Comparison of ENCODE assay signal across 8 cellular contexts in the genomic region with DNA sequence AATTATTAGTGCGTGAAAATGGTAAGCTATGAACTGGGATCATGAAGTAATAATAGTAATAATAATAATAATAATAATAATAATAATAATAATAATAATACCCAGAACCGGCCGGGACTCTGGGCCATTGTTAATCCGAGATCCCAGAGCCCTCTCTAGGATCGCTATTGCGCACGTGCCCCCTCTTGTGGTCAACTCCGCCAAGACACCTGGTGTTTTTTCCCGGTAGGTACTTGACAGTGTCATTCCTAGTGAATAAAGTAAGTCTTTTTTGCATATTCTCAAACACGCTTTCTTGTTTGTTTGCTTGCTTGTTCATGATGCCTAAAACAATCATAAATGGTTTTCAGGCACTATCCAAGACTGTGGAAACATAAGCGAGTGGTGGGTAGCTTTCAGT.
DNase-seq lines count a peak whose midpoint lies in the region; ATAC-seq, FAIRE-seq and TF ChIP-seq lines count a peak whose summit lies in the region.
"Not testable (repeated sequence)": the region's sequence is repeated elsewhere in the genome, so short reads cannot be mapped to it uniquely, and the experiment has no call there.

No MANE protein-coding gene starts in this region.

- TF ChIP-seq CTCF in A549 (IDR thresholded peaks at IDR 0.05); bronchial epithelial cell (IDR thresholded peaks at IDR 0.05; ENCODE audit: insufficient read depth, low read length, severe bottlenecking): not testable (repeated sequence)
- TF ChIP-seq CTCF in GM12874 (IDR thresholded peaks at IDR 0.05; ENCODE audit: insufficient read depth, low read depth, low read length) (peak; percentile 60), kidney (IDR thresholded peaks at IDR 0.05; ENCODE audit: borderline replicate concordance, extremely low read depth, insufficient read depth) (peak; percentile 9)

- TF ChIP-seq POLR2A in A549 (IDR thresholded peaks at IDR 0.05; ENCODE audit: low read length) = not testable (repeated sequence)

- not testable (repeated sequence) for H3K4me1 ChIP-seq in A549; kidney (ENCODE audit: control insufficient read depth in 1 of 2, insufficient read depth in 1 of 2, low read depth in 1 of 2, low read length in 2 of 2); small intestine (ENCODE audit: control insufficient read depth in 2 of 2, insufficient read depth in 1 of 2, low read depth in 1 of 2, low read length in 1 of 2)

- H3K27me3 ChIP-seq in bronchial epithelial cell (ENCODE audit: control insufficient read depth, insufficient read depth, low read length); small intestine (ENCODE audit: control insufficient read depth in 2 of 2, insufficient read depth in 2 of 2, low read length in 2 of 2): not testable (repeated sequence)

- CTCF ChIA-PET in A549 (lab: Yijun Ruan, JAX) = not testable (repeated sequence)

- TF ChIP-seq EP300 in A549 (IDR thresholded peaks at IDR 0.05) = not testable (repeated sequence)

- H3K27ac Mint-ChIP-seq in activated CD4-positive, alpha-beta T cell treated with anti-CD3 and anti-CD28 coated beads, Interleukin-2, amount 10 ng/mL, durations not matched to agents 24 days and 14 days = not testable (repeated sequence)

- H3K9me3 ChIP-seq in A549; kidney (ENCODE audit: control insufficient read depth in 1 of 2, low read length in 2 of 2); small intestine (ENCODE audit: control insufficient read depth, low read depth): not testable (repeated sequence)

- H3K9me3 Mint-ChIP-seq in activated CD4-positive, alpha-beta T cell treated with anti-CD3 and anti-CD28 coated beads, Interleukin-2, amount 10 ng/mL, durations not matched to agents 24 days and 14 days = not testable (repeated sequence)

- H3K27ac ChIP-seq in A549; kidney (ENCODE audit: low read depth in 2 of 2, low read length in 2 of 2); small intestine (ENCODE audit: low read depth in 1 of 2, low read length in 1 of 2): not testable (repeated sequence)

- FAIRE-seq in A549 (lab: Jason Lieb, UNC); kidney (lab: Jason Lieb, UNC); small intestine (lab: Jason Lieb, UNC): not testable (repeated sequence)
- peak; percentile 68 for FAIRE-seq in bronchial epithelial cell (lab: Jason Lieb, UNC)

- POLR2A ChIA-PET in A549 (lab: Yijun Ruan, JAX) = not testable (repeated sequence)

- H3K4me3 ChIP-seq in A549; bronchial epithelial cell (ENCODE audit: low read depth, low read length); kidney (ENCODE audit: low read length in 2 of 2); small intestine (ENCODE audit: low read depth in 1 of 2, low read length in 2 of 2): not testable (repeated sequence)

- H3K4me2 ChIP-seq in A549 = not testable (repeated sequence)

- H3K4me1 Mint-ChIP-seq in activated CD4-positive, alpha-beta T cell treated with anti-CD3 and anti-CD28 coated beads, Interleukin-2, amount 10 ng/mL, durations not matched to agents 24 days and 14 days = not testable (repeated sequence)

- peak in 1 of 2 experiments; percentile 68; a peak in 3 of 6 replicates for ATAC-seq in A549
- ATAC-seq in HG03175 (IDR thresholded peaks at IDR 0.05; ENCODE audit: unreplicated experiment) = peak; percentile 58

- H3K36me3 Mint-ChIP-seq in activated CD4-positive, alpha-beta T cell treated with anti-CD3 and anti-CD28 coated beads, Interleukin-2, amount 10 ng/mL, durations not matched to agents 24 days and 14 days (ENCODE audit: low read depth) = not testable (repeated sequence)

- H3K36me3 ChIP-seq in bronchial epithelial cell (ENCODE audit: control insufficient read depth, insufficient read depth, low read length); kidney (ENCODE audit: control insufficient read depth in 1 of 2, insufficient read depth in 2 of 2, low read length in 2 of 2); small intestine (ENCODE audit: control insufficient read depth in 2 of 2, insufficient read depth in 2 of 2, low read length in 2 of 2): not testable (repeated sequence)

- peak; percentile 0 to 19 for DNase-seq in A549 (ENCODE audit: low read depth in 1 of 2, low spot score in 1 of 2)
- DNase-seq in NCI-H526 (lab: John Stamatoyannopoulos, UW) = peak; percentile 23 to 70
- DNase-seq in activated CD4-positive, alpha-beta T cell treated with anti-CD3 and anti-CD28 coated beads, Interleukin-2, amount 10 ng/mL, durations not matched to agents 24 days and 14 days = peak; percentile 77
- not testable (repeated sequence) for DNase-seq in bronchial epithelial cell (ENCODE audit: low read depth)
- peak; percentile 64 for DNase-seq in kidney
- peak; percentile 42 for DNase-seq in small intestine

- WGBS in A549 (ENCODE audit: missing lambda C conversion rate) = 22% methylated on average over 11 of the region's 11 CpGs
- whole genome bisulfite sequencing in small intestine, 3 donors = 18 to 27% (median 21%) methylated on average over 11 of the region's 11 CpGs

- H3K9ac ChIP-seq in kidney (ENCODE audit: low read length in 2 of 2) = not testable (repeated sequence)

- not testable (repeated sequence) for TF ChIP-seq RAD21 in A549 (conservative IDR thresholded peaks at IDR 0.05 in 1 of 2, IDR thresholded peaks at IDR 0.05 in 1 of 2)

- not testable (repeated sequence) for H3K4me3 Mint-ChIP-seq in activated CD4-positive, alpha-beta T cell treated with anti-CD3 and anti-CD28 coated beads, Interleukin-2, amount 10 ng/mL, durations not matched to agents 24 days and 14 days

- intact Hi-C loops in activated CD4-positive, alpha-beta T cell treated with anti-CD3 and anti-CD28 coated beads, Interleukin-2, amount 10 ng/mL, durations not matched to agents 24 days and 14 days (cut with micrococcal nuclease); kidney (cut with DNase I): not testable (repeated sequence)

- not testable (repeated sequence) for H3K27me3 Mint-ChIP-seq in activated CD4-positive, alpha-beta T cell treated with anti-CD3 and anti-CD28 coated beads, Interleukin-2, amount 10 ng/mL, durations not matched to agents 24 days and 14 days
